Comparison of ENCODE assay signal across 8 cellular contexts in genomic region chr2:233404227-233404626, GRCh38. TPM values are rescaled to one million over a fixed set of nuclear protein-coding genes. Genes with fewer than 3 reads are reported as not detected.
DNase-seq lines count a peak whose midpoint lies in the region; FAIRE-seq and TF ChIP-seq lines count a peak whose summit lies in the region.

No MANE protein-coding gene starts in this region.

- no peak for TF ChIP-seq POLR2A in esophagus muscularis mucosa (IDR thresholded peaks at IDR 0.05; ENCODE audit: low read depth)

- CTCF ChIA-PET in AG04450 (lab: Charles Lee) = interaction anchor here (0.5 to 6.8 kb wide), 12 partner anchors 9 to 544 kb away, joined by 3 to 66 read pairs (median 5); no protein-coding TSS in a partner anchor

- H3K9me3 ChIP-seq in AG04450 (ENCODE audit: control insufficient read depth, insufficient read depth, low read length) = no peaks in the 10 kb centered on the region
- no peaks in the 10 kb centered on the region for H3K9me3 ChIP-seq in esophagus muscularis mucosa

- H3K27me3 ChIP-seq in AG04450 (ENCODE audit: control insufficient read depth, insufficient read depth, low read length) (no peaks in the 10 kb centered on the region), esophagus muscularis mucosa (no peaks in the 10 kb centered on the region)

- H3K27ac ChIP-seq in AG04450 (ENCODE audit: low read depth, low read length) (no peak overlapping the region), esophagus muscularis mucosa (replicated peaks in 1 of 4) (no peak overlapping the region)

- H3K4me3 ChIP-seq in AG04450 (ENCODE audit: low read depth, low read length) = no peak overlapping the region
- no peak overlapping the region for H3K4me3 ChIP-seq in esophagus muscularis mucosa

- peaks cover 0 to 19% (median 3%) of the 10 kb centered on the region in 4 donors for H3K36me3 ChIP-seq in esophagus muscularis mucosa

- peak; percentile 93 for FAIRE-seq in GM18507 (lab: Jason Lieb, UNC)

- intact Hi-C loops in esophagus muscularis mucosa (cut with DNase I) = no loop called here

- TF ChIP-seq CTCF in AG04450 (IDR thresholded peaks at IDR 0.05; ENCODE audit: low read depth, low read length) (peak; percentile 74), esophagus muscularis mucosa (IDR thresholded peaks at IDR 0.05) (peak; percentile 40 to 50 (median 45))

- peaks cover 6 to 24% (median 21%) of the 10 kb centered on the region in 4 donors for H3K4me1 ChIP-seq in esophagus muscularis mucosa

- TF ChIP-seq EP300 in esophagus muscularis mucosa (IDR thresholded peaks at IDR 0.05) = no peak

- POLR2A ChIA-PET in AG04450 (lab: Yijun Ruan, JAX) = no interaction called here

- DNase-seq in AG04450 (ENCODE audit: low read depth, low spot score) (no peak), GM18507 (ENCODE audit: extremely low spot score, insufficient read length, low read depth) (no peak), NCI-H69 (lab: John Stamatoyannopoulos, UW) (peak; percentile 52), esophagus muscularis mucosa (ENCODE audit: extremely low spot score) (no peak), cerebellar nuclear complex (lab: John Stamatoyannopoulos, UW) (no peak), DMS114 treated with DMSO at 0.1 percent for 48 hours (lab: John Stamatoyannopoulos, UW; ENCODE audit: unreplicated experiment) (no peak)
- DNase-seq in activated CD8-positive, alpha-beta memory T cell treated with anti-CD3 and anti-CD28 coated beads, Interleukin-2, amount 50 U/mL, for 4 hours = peak; percentile 74
- peak; percentile 39 to 52 for DNase-seq in stimulated activated CD4-positive, alpha-beta T cell treated with anti-CD3 and anti-CD28 coated beads, Interleukin-1b, Interleukin-23, amount 100 ng/mL, for 4 hours (ENCODE audit: low read depth in 2 of 2)

RNA-seq across cellular contexts. Expression of gene DGKD, which starts 49.9 kb away (rescaled TPM):
- polyA plus RNA-seq in AG04450 (2011; rRNA removed) = 9.1 and 10.8 TPM in 2 replicates
- polyA minus RNA-seq in AG04450 (2011; rRNA and poly(A)+ RNA removed) = 25.9 and 34.3 TPM in 2 replicates
- 10 to 100 TPM; 11.6 to 16.1 (median 13.3) TPM for total RNA-seq in esophagus muscularis mucosa

Comparison
In these comparisons a context has a peak if more than half of its experiments do, and no peak if none do; other contexts are left out.
1. DNase-seq: peak in NCI-H69 (single experiment), activated CD8-positive, alpha-beta memory T cell treated with anti-CD3 and anti-CD28 coated beads, Interleukin-2, amount 50 U/mL, for 4 hours (single experiment) and stimulated activated CD4-positive, alpha-beta T cell treated with anti-CD3 and anti-CD28 coated beads, Interleukin-1b, Interleukin-23, amount 100 ng/mL, for 4 hours (2 of 2); none in AG04450 (single experiment), GM18507 (single experiment), esophagus muscularis mucosa (single experiment), cerebellar nuclear complex (0 of 2) and DMS114 treated with DMSO at 0.1 percent for 48 hours (single experiment).